Comparison of ENCODE assay signal across 8 cellular contexts in genomic region chr13:49098771-49099512, GRCh38.
DNase-seq lines count a peak whose midpoint lies in the region; ATAC-seq and TF ChIP-seq lines count a peak whose summit lies in the region.

No MANE protein-coding gene starts in this region.

- H3K27ac ChIP-seq in mammary epithelial cell (ENCODE audit: insufficient read depth, low read depth, low read length), result peak overlapping the region; percentile 14
- no peak overlapping the region for H3K27ac ChIP-seq in mesenchymal stem cell (ENCODE audit: low read length, poor library complexity, severe bottlenecking)
- H3K27ac ChIP-seq in SJCRH30, result no peak overlapping the region

- H3K4me2 ChIP-seq in mammary epithelial cell (ENCODE audit: insufficient read depth, low read depth, low read length) (peak overlapping the region; percentile 47), mesenchymal stem cell (ENCODE audit: low read length, poor library complexity, severe bottlenecking) (no peak overlapping the region)

- no peak overlapping the region for H2BK15ac ChIP-seq in mesenchymal stem cell (ENCODE audit: low read depth, poor library complexity, severe bottlenecking)

- H3K79me1 ChIP-seq in mesenchymal stem cell (replicated peaks; ENCODE audit: low read length, poor library complexity, severe bottlenecking), result peaks cover 10% of the 10 kb centered on the region

- intact Hi-C loops in Caco-2 (cut with micrococcal nuclease; ENCODE audit: unreplicated experiment), result no loop called here
- intact Hi-C loops in mammary epithelial cell (cut with micrococcal nuclease), result loop anchor here (2.0 to 10.0 kb wide), 3 partner anchors 122 to 204 kb away; partner anchors contain the start of gene FNDC3A

- H4K8ac ChIP-seq in mesenchymal stem cell (ENCODE audit: low read length), result no peak overlapping the region

- no TSS peak for BruUV-seq in Caco-2 (replicated peaks; lab: Mats Ljungman, UMichigan)
- BruUV-seq in mammary epithelial cell (replicated peaks; lab: Mats Ljungman, UMichigan), result no TSS peak

- H3K27ac Mint-ChIP-seq in Caco-2 (ENCODE audit: unreplicated experiment), result no peak overlapping the region

- no peak overlapping the region for H3K18ac ChIP-seq in mesenchymal stem cell (ENCODE audit: low read depth in 1 of 2, low read length in 2 of 2)

- H3K4me3 Mint-ChIP-seq in Caco-2 (ENCODE audit: unreplicated experiment), result no peak overlapping the region

- H3K4ac ChIP-seq in mesenchymal stem cell (ENCODE audit: low read depth in 1 of 2, low read length in 2 of 2), result no peak overlapping the region

- H2AK5ac ChIP-seq in mesenchymal stem cell (ENCODE audit: low read length, severe bottlenecking), result no peak overlapping the region

- H2BK120ac ChIP-seq in mesenchymal stem cell (ENCODE audit: low read depth, low read length), result no peak overlapping the region

- H3K9ac ChIP-seq in mammary epithelial cell (ENCODE audit: insufficient read depth, low read length), result no peak overlapping the region
- peak overlapping the region; percentile 28 for H3K9ac ChIP-seq in mesenchymal stem cell (ENCODE audit: low read length)

- H2AFZ ChIP-seq in mammary epithelial cell (ENCODE audit: low read depth, low read length), result no peak overlapping the region
- H2AFZ ChIP-seq in mesenchymal stem cell (ENCODE audit: low read depth, low read length), result no peak overlapping the region

- H3K27me3 ChIP-seq in Caco-2 (replicated peaks; ENCODE audit: control insufficient read depth, insufficient read depth, low read length) (no peaks in the 10 kb centered on the region), mammary epithelial cell (ENCODE audit: insufficient read depth, low read length) (no peaks in the 10 kb centered on the region), mesenchymal stem cell (ENCODE audit: control insufficient read depth in 1 of 2, insufficient read depth in 1 of 2, low read length in 2 of 2) (no peaks in the 10 kb centered on the region), SJCRH30 (no peaks in the 10 kb centered on the region)

- DNase-seq in Caco-2, result peak in 1 of 2 experiments; percentile 15
- DNase-seq in HT-29 (ENCODE audit: low spot score), result peak; percentile 55
- DNase-seq in mammary epithelial cell, result no peak
- DNase-seq in mesenchymal stem cell, result peak; percentile 51
- DNase-seq in NCI-H446 treated with DMSO at 0.1 percent for 48 hours (lab: John Stamatoyannopoulos, UW), result no peak
- DNase-seq in SJCRH30, result no peak
- DNase-seq in germinal center (ENCODE audit: low spot score), result no peak

- H4K20me1 ChIP-seq in mammary epithelial cell (ENCODE audit: insufficient read depth, low read length), result no peaks in the 10 kb centered on the region

- H4K91ac ChIP-seq in mesenchymal stem cell (ENCODE audit: low read length), result no peak overlapping the region

- no peaks in the 10 kb centered on the region for H3K9me3 ChIP-seq in Caco-2
- H3K9me3 ChIP-seq in mammary epithelial cell (replicated peaks; ENCODE audit: insufficient read depth, low read length), result no peaks in the 10 kb centered on the region
- H3K9me3 ChIP-seq in mesenchymal stem cell (ENCODE audit: control insufficient read depth, low read length), result no peaks in the 10 kb centered on the region
- H3K9me3 ChIP-seq in SJCRH30 (replicated peaks), result no peaks in the 10 kb centered on the region

- H3K27me3 Mint-ChIP-seq in Caco-2 (ENCODE audit: insufficient read depth, unreplicated experiment), result no peaks in the 10 kb centered on the region

- no peak for ATAC-seq in HG02642 (IDR thresholded peaks at IDR 0.05; ENCODE audit: poor library complexity, unreplicated experiment)

- no peaks in the 10 kb centered on the region for H3K4me1 Mint-ChIP-seq in Caco-2 (ENCODE audit: low read depth, unreplicated experiment)

- H3K79me2 ChIP-seq in mammary epithelial cell (ENCODE audit: insufficient read depth, low read length), result peaks cover 7% of the 10 kb centered on the region

- no peak overlapping the region for H3K4me3 ChIP-seq in Caco-2 (ENCODE audit: low read depth, low read length)
- no peak overlapping the region for H3K4me3 ChIP-seq in mammary epithelial cell (replicated peaks in 1 of 3; ENCODE audit: insufficient read depth in 1 of 3, low read depth in 2 of 3, low read length in 3 of 3)
- no peak overlapping the region for H3K4me3 ChIP-seq in mesenchymal stem cell (ENCODE audit: insufficient read depth in 1 of 2, low read depth in 1 of 2, low read length in 2 of 2)
- H3K4me3 ChIP-seq in SJCRH30, result no peak overlapping the region

- H3K23ac ChIP-seq in mesenchymal stem cell (ENCODE audit: low read length in 2 of 2), result no peak overlapping the region

- no peak overlapping the region for H2BK12ac ChIP-seq in mesenchymal stem cell (ENCODE audit: low read length in 2 of 2)

- dilution Hi-C loops in mammary epithelial cell (cut with HindIII; ENCODE audit: low sequenced_read_pairs), result no loop called here

- peak; percentile 50 to 67 for TF ChIP-seq CTCF in Caco-2 (IDR thresholded peaks at IDR 0.05; ENCODE audit: insufficient read depth in 1 of 2, low read depth in 1 of 2, low read length in 1 of 2, severe bottlenecking in 1 of 2, unreplicated experiment in 1 of 2)
- TF ChIP-seq CTCF in mammary epithelial cell (conservative IDR thresholded peaks at IDR 0.05 in 1 of 2, IDR thresholded peaks at IDR 0.05 in 1 of 2; ENCODE audit: extremely low read depth in 1 of 2, insufficient read depth in 1 of 2, low read depth in 1 of 2, low read length in 2 of 2), result peak; percentile 13 to 51

- no peaks in the 10 kb centered on the region for H3K9me3 Mint-ChIP-seq in Caco-2 (ENCODE audit: unreplicated experiment)

- CTCF ChIA-PET in Caco-2 (lab: Charles Lee), result interaction anchor here (1.4 kb wide), 1 partner anchor 182 kb away, joined by 9 read pairs; no protein-coding TSS in a partner anchor
- CTCF ChIA-PET in mammary epithelial cell (lab: Charles Lee; ENCODE audit: low non-redundant PET), result interaction anchor here (0.6 kb wide), 1 partner anchor 91 kb away, joined by 3 read pairs; no protein-coding TSS in a partner anchor

- POLR2A ChIA-PET in Caco-2 (lab: Charles Lee), result no interaction called here

- H2BK5ac ChIP-seq in mesenchymal stem cell (ENCODE audit: low read depth, low read length, poor library complexity, severe bottlenecking), result no peak overlapping the region

- 0 out of 2 replicates have a peak, but pooled peaks cover 3% of the 10 kb centered on the region for H3K4me1 ChIP-seq in Caco-2
- H3K4me1 ChIP-seq in mammary epithelial cell (ENCODE audit: insufficient read depth, low read length), result peaks cover 22% of the 10 kb centered on the region
- no peaks in the 10 kb centered on the region for H3K4me1 ChIP-seq in mesenchymal stem cell (ENCODE audit: control insufficient read depth, insufficient read depth, low read depth, low read length)
- peaks cover 15% of the 10 kb centered on the region for H3K4me1 ChIP-seq in SJCRH30

- H3K36me3 Mint-ChIP-seq in Caco-2 (ENCODE audit: insufficient read depth, unreplicated experiment), result no peaks in the 10 kb centered on the region

- in situ Hi-C loops in mammary epithelial cell (cut with MboI; ENCODE audit: low sequenced_read_pairs in 2 of 2), result no loop called here

- H3K36me3 ChIP-seq in Caco-2 (ENCODE audit: control insufficient read depth, insufficient read depth, low read length), result no peaks in the 10 kb centered on the region
- H3K36me3 ChIP-seq in mammary epithelial cell (ENCODE audit: insufficient read depth, low read length), result no peaks in the 10 kb centered on the region
- H3K36me3 ChIP-seq in mesenchymal stem cell (ENCODE audit: control insufficient read depth in 1 of 2, insufficient read depth in 2 of 2, low read depth in 1 of 2, low read length in 2 of 2), result no peaks in the 10 kb centered on the region
- no peaks in the 10 kb centered on the region for H3K36me3 ChIP-seq in SJCRH30

- no peak overlapping the region for H3K14ac ChIP-seq in mesenchymal stem cell (ENCODE audit: low read length in 2 of 2)

Comparison
In these comparisons a context has a peak if more than half of its experiments do, and no peak if none do; other contexts are left out.
1. DNase-seq: peak in HT-29 (single experiment) and mesenchymal stem cell (single experiment); none in mammary epithelial cell (single experiment), NCI-H446 treated with DMSO at 0.1 percent for 48 hours (single experiment), SJCRH30 (0 of 2) and germinal center (single experiment).